Comparison of ENCODE assay signal across 14 cellular contexts in genomic region chr21:42731264-42732032, GRCh38.
DNase-seq lines count a peak whose midpoint lies in the region; ATAC-seq and TF ChIP-seq lines count a peak whose summit lies in the region.
"Had no signal": no experiment of that assay in that cellular context is flagged by ENCODE, and none has a peak within 500 bp of the region (broad histone marks: within the 10 kb centered on the region; RNA-seq: fewer than 3 reads in every experiment).

No MANE protein-coding gene starts in this region.

- CTCF ChIA-PET in HCT116 (lab: Charles Lee): no interaction called here

- in situ Hi-C loops in HAP-1 (cut with MboI; ENCODE audit: low sequenced_read_pairs): no loop called here

- no peak overlapping the region for H2AFZ ChIP-seq in HCT116 (ENCODE audit: low read depth, low read length, poor library complexity, severe bottlenecking)

- H3K4me2 ChIP-seq in HCT116 (ENCODE audit: low read length): peak overlapping the region; percentile 50

- no peaks in the 10 kb centered on the region for H3K9me3 ChIP-seq in HCT116 (ENCODE audit: control insufficient read depth in 1 of 2, insufficient read depth in 1 of 2, low read depth in 1 of 2, low read length in 2 of 2)
- H3K9me3 ChIP-seq in RWPE2 (ENCODE audit: severe bottlenecking): no peaks in the 10 kb centered on the region
- H3K9me3 ChIP-seq in HAP-1: no peaks in the 10 kb centered on the region; the same call in 1 of the 2 replicates

- H3K4me1 ChIP-seq in HCT116 (ENCODE audit: control insufficient read depth in 1 of 2, insufficient read depth in 2 of 2, low read length in 2 of 2): peaks cover 19 to 22% of the 10 kb centered on the region in 2 experiments
- H3K4me1 ChIP-seq in RWPE2 (ENCODE audit: insufficient read depth, poor library complexity, severe bottlenecking): peaks cover 13% of the 10 kb centered on the region
- H3K4me1 ChIP-seq in HAP-1: peaks cover 3% of the 10 kb centered on the region
- H3K4me1 ChIP-seq: esophagus muscularis mucosa had no signal

- POLR2A ChIA-PET in HCT116 (lab: Charles Lee): no interaction called here

- no peak overlapping the region for H3K4me3 ChIP-seq in HCT116 (replicated peaks in 1 of 2; ENCODE audit: low read depth in 1 of 2, low read length in 2 of 2)
- H3K4me3 ChIP-seq in RWPE2 (ENCODE audit: severe bottlenecking): no peak overlapping the region
- H3K4me3 ChIP-seq in HAP-1: no peak overlapping the region
- H3K4me3 ChIP-seq: esophagus muscularis mucosa, skin epidermis had no signal

- DNase-seq in HCT116 (ENCODE audit: low read depth, low spot score) (peak; percentile 54), RWPE2 (ENCODE audit: low spot score) (no peak), kidney tubule cell (ENCODE audit: low spot score) (peak; percentile 72), renal cortical epithelial cell (ENCODE audit: low read depth) (peak; percentile 62), pons (ENCODE audit: low spot score) (no peak), HAP-1 (ENCODE audit: low spot score in 2 of 2) (no peak)
- DNase-seq: activated CD4-positive, alpha-beta T cell treated with anti-CD3 and anti-CD28 coated beads, Interleukin-2, amount 50 U/mL, for 1 hour; activated naive CD4-positive, alpha-beta T cell treated with anti-CD3 and anti-CD28 coated beads for 36 hours; glutamatergic neuron; stimulated activated CD4-positive, alpha-beta T cell treated with anti-CD3 and anti-CD28 coated beads, Interleukin-4, amount 100 ng/mL, for 24 hours had no signal

- peak; percentile 90 for ATAC-seq in HCT116
- ATAC-seq in RWPE2 (ENCODE audit: low read depth): peak; percentile 81
- ATAC-seq in GM19397 (IDR thresholded peaks at IDR 0.05; ENCODE audit: unreplicated experiment): no peak
- ATAC-seq in HG03159 (IDR thresholded peaks at IDR 0.05; ENCODE audit: unreplicated experiment): no peak

- TSS peak; percentile 37 for BruUV-seq in HCT116 (replicated peaks; lab: Mats Ljungman, UMichigan)

- H3K9me2 ChIP-seq in HCT116 (ENCODE audit: insufficient read depth): no peaks in the 10 kb centered on the region

- RAD21 ChIA-PET in HCT116 (lab: Charles Lee; ENCODE audit: low non-redundant PET in 1 of 2, low total read pairs in 2 of 2, uncharacterized antibody in 2 of 2, unreplicated experiment in 2 of 2): no interaction called here

- peaks cover 0 to 4% of the 10 kb centered on the region in 2 experiments; a peak in 1 of 4 replicates for H3K36me3 ChIP-seq in HCT116 (ENCODE audit: control insufficient read depth in 1 of 2, insufficient read depth in 2 of 2, low read length in 2 of 2)
- H3K36me3 ChIP-seq in RWPE2 (ENCODE audit: low read depth): no peaks in the 10 kb centered on the region
- no peaks in the 10 kb centered on the region for H3K36me3 ChIP-seq in HAP-1 (replicated peaks)

- H3K9ac ChIP-seq in HCT116 (ENCODE audit: low read length): no peak overlapping the region

- peak overlapping the region; percentile 23; the same call in 1 of the 2 replicates for H3K27ac ChIP-seq in HCT116 (ENCODE audit: low read depth, low read length)
- no peak overlapping the region for H3K27ac ChIP-seq in RWPE2 (ENCODE audit: poor library complexity, severe bottlenecking)
- H3K27ac ChIP-seq: esophagus muscularis mucosa had no signal

- no peak for TF ChIP-seq RAD21 in HCT116 (IDR thresholded peaks at IDR 0.05; ENCODE audit: low read depth)

- H3K27me3 ChIP-seq in HCT116 (ENCODE audit: insufficient read depth, low read length): no peaks in the 10 kb centered on the region
- H3K27me3 ChIP-seq in RWPE2 (ENCODE audit: insufficient read depth, poor library complexity, severe bottlenecking): no peaks in the 10 kb centered on the region
- 0 out of 2 replicates have a peak, but pooled peaks cover 3% of the 10 kb centered on the region for H3K27me3 ChIP-seq in HAP-1 (ENCODE audit: low read depth)
- H3K27me3 ChIP-seq: esophagus muscularis mucosa had no signal

- no peaks in the 10 kb centered on the region for H3K79me2 ChIP-seq in HCT116 (ENCODE audit: insufficient read depth, low read length)

- TF ChIP-seq POLR2A in HCT116 (IDR thresholded peaks at IDR 0.05; ENCODE audit: borderline replicate concordance, extremely low read depth, insufficient read depth, insufficient read length): no peak

- no peaks in the 10 kb centered on the region for H4K20me1 ChIP-seq in HCT116 (ENCODE audit: insufficient read depth)

- intact Hi-C loops in HCT116 (cut with micrococcal nuclease): no loop called here

- TF ChIP-seq CTCF in HCT116 (IDR thresholded peaks at IDR 0.05 in 2 of 3, conservative IDR thresholded peaks at IDR 0.05 in 1 of 3; ENCODE audit: borderline replicate concordance in 1 of 3, insufficient read depth in 1 of 3, low read depth in 2 of 3, low read length in 2 of 3): no peak
- TF ChIP-seq CTCF in RWPE2 (IDR thresholded peaks at IDR 0.05; ENCODE audit: poor library complexity, severe bottlenecking): no peak

TF ChIP-seq in HCT116, 20 proteins besides CTCF, POLR2A, EP300 and RAD21:
- TF ChIP-seq FOSL1 (IDR thresholded peaks at IDR 0.05; ENCODE audit: low read depth): peak; percentile 27; the same call in 1 of the 2 replicates
- TF ChIP-seq MAX (IDR thresholded peaks at IDR 0.05): 0 out of 2 replicates have a peak, but pooled peaks have one; percentile 23
- 0 out of 2 replicates have a peak, but pooled peaks have one; percentile 10 for TF ChIP-seq JUND (IDR thresholded peaks at IDR 0.05)
- TF ChIP-seq SP1 (IDR thresholded peaks at IDR 0.05; ENCODE audit: low read depth): peak; percentile 44; the same call in 1 of the 2 replicates
- TF ChIP-seq SRF (IDR thresholded peaks at IDR 0.05; ENCODE audit: low read depth): peak; percentile 54; the same call in 1 of the 2 replicates
- TF ChIP-seq REST (IDR thresholded peaks at IDR 0.05; ENCODE audit: low read depth): no peak
- TF ChIP-seq EGR1 (IDR thresholded peaks at IDR 0.05; ENCODE audit: low read depth): no peak
TF ChIP-seq in HCT116: peak in this region for 5.

Comparison
In these comparisons a context has a peak if more than half of its experiments do, and no peak if none do; other contexts are left out.
1. ATAC-seq: peak in HCT116 (single experiment) and RWPE2 (single experiment); none in GM19397 (single experiment) and HG03159 (single experiment).
2. DNase-seq: peak in HCT116 (single experiment), kidney tubule cell (single experiment) and renal cortical epithelial cell (single experiment); none in RWPE2 (single experiment), pons (single experiment) and HAP-1 (0 of 2).